In genomic region chr11:78015878-78016277, GRCh38 we compare ENCODE assay signal across 30 cellular contexts. TPM values are rescaled to one million over a fixed set of nuclear protein-coding genes. Genes with fewer than 3 reads are reported as not detected.
DNase-seq lines count a peak whose midpoint lies in the region; ATAC-seq, FAIRE-seq and TF ChIP-seq lines count a peak whose summit lies in the region.
"Had no signal": no experiment of that assay in that cellular context is flagged by ENCODE, and none has a peak within 500 bp of the region (broad histone marks: within the 10 kb centered on the region; RNA-seq: fewer than 3 reads in every experiment).

No MANE protein-coding gene starts in this region.

- ATAC-seq in HepG2, result no peak
- ATAC-seq in right lobe of liver, result no peak
- ATAC-seq in Panc1, result no peak
- ATAC-seq: GM12878 had no signal

- H3K4me1 ChIP-seq in HepG2 (ENCODE audit: insufficient read depth, low read length) (peaks cover 27% of the 10 kb centered on the region), right lobe of liver (no peaks in the 10 kb centered on the region), Panc1 (ENCODE audit: control insufficient read depth, insufficient read depth, low read length) (peaks cover 14% of the 10 kb centered on the region)
- H3K4me1 ChIP-seq: BE2C, BLaER1 had no signal

- no peak for TF ChIP-seq EP300 in HepG2 (IDR thresholded peaks at IDR 0.05; ENCODE audit: low read depth in 2 of 2, low read length in 2 of 2)
- no peak for TF ChIP-seq EP300 in HepG2 (CRISPR knock-in tag; IDR thresholded peaks at IDR 0.05; ENCODE audit: borderline replicate concordance)

- CTCF ChIA-PET in HepG2 (lab: Yijun Ruan, JAX; ENCODE audit: low intra/inter-chr PET ratio, low total read pairs) (no interaction called here), Panc1 (lab: Charles Lee) (no interaction called here)

- 100% methylated on average over 1 of the region's 1 CpG for WGBS in HepG2 (ENCODE audit: low lambda C conversion rate)
- WGBS in right lobe of liver (ENCODE audit: insufficient coverage, low coverage, low lambda C conversion rate, missing lambda C conversion rate), result 100% methylated on average over 1 of the region's 1 CpG
- WGBS in lower leg skin, 2 donors, result 90 to 95% methylated on average over 1 of the region's 1 CpG

- no peak overlapping the region for H3K4me2 ChIP-seq in HepG2 (ENCODE audit: low read depth, low read length)
- H3K4me2 ChIP-seq: BLaER1 had no signal

- no peak for DNase-seq in HepG2 (ENCODE audit: low spot score)
- DNase-seq in right lobe of liver, result no peak
- DNase-seq in Panc1 (ENCODE audit: low read depth, low spot score), result no peak
- no peak for DNase-seq in lower leg skin (ENCODE audit: low spot score in 2 of 2)
- no peak for DNase-seq in nucleus accumbens (lab: John Stamatoyannopoulos, UW)
- DNase-seq: ACHN; BE2C; C1 segment of cervical spinal cord; CD4-positive, alpha-beta memory T cell; CD4-positive, CD25-positive, alpha-beta regulatory T cell; CD8-positive, alpha-beta memory T cell; COR-L47; DMS 273 treated with DMSO at 0.1 percent for 48 hours; DMS153; DMS53; DMS79; DND-41; EL; GDM1 had no signal

- no peak overlapping the region for H3K9ac ChIP-seq in HepG2 (ENCODE audit: insufficient read depth, low read depth, low read length)
- H3K9ac ChIP-seq: BLaER1 had no signal

- H3K36me3 ChIP-seq in HepG2 (replicated peaks in 1 of 2; ENCODE audit: control insufficient read depth in 1 of 2, insufficient read depth in 2 of 2, low read length in 2 of 2), result peaks cover 2 to 11% of the 10 kb centered on the region in 2 experiments; a peak in 4 of 5 replicates
- H3K36me3 ChIP-seq in right lobe of liver, result peaks cover 0 to 13% (median 0%) of the 10 kb centered on the region in 4 donors
- no peaks in the 10 kb centered on the region for H3K36me3 ChIP-seq in Panc1 (ENCODE audit: control insufficient read depth, insufficient read depth, low read length)
- H3K36me3 ChIP-seq: BE2C, BLaER1 had no signal

- FAIRE-seq in HepG2 (lab: Jason Lieb, UNC), result no peak
- FAIRE-seq: GM12878, GM12892, GM18507 had no signal

- no peaks in the 10 kb centered on the region for H4K20me1 ChIP-seq in HepG2 (ENCODE audit: insufficient read depth, low read length)
- H4K20me1 ChIP-seq: BLaER1 had no signal

- H3K4me3 ChIP-seq in HepG2 (replicated peaks in 1 of 3; ENCODE audit: insufficient read depth in 1 of 3, low read depth in 2 of 3, low read length in 3 of 3) (no peak overlapping the region), right lobe of liver (no peak overlapping the region), Panc1 (ENCODE audit: low read depth in 2 of 2, low read length in 2 of 2) (no peak overlapping the region), lower leg skin (ENCODE audit: low read depth, poor library complexity, severe bottlenecking) (no peak overlapping the region)
- H3K4me3 ChIP-seq: BLaER1, GM12878 had no signal

- in situ Hi-C loops in HepG2 (cut with HindIII; ENCODE audit: extremely low pct_ligation_motif_present, low pct_unique_long_range_greater_than_20kb), result no loop called here
- in situ Hi-C loops in Panc1 (cut with HindIII; ENCODE audit: low pct_unique_long_range_greater_than_20kb, low sequenced_read_pairs), result no loop called here

- H3K9me3 ChIP-seq in HepG2 (ENCODE audit: low read length) (no peaks in the 10 kb centered on the region), right lobe of liver (no peaks in the 10 kb centered on the region), Panc1 (ENCODE audit: control insufficient read depth, insufficient read depth, low read depth, low read length) (no peaks in the 10 kb centered on the region)
- H3K9me3 ChIP-seq: BE2C, BLaER1 had no signal

- BruUV-seq in HepG2 (replicated peaks; lab: Mats Ljungman, UMichigan) (no TSS peak), Panc1 (replicated peaks; lab: Mats Ljungman, UMichigan) (TSS peak; percentile 76)

- TF ChIP-seq CTCF in HepG2 (CRISPR knock-in tag; IDR thresholded peaks at IDR 0.05) (no peak), right lobe of liver (IDR thresholded peaks at IDR 0.05) (no peak), Panc1 (IDR thresholded peaks at IDR 0.05) (no peak), lower leg skin (IDR thresholded peaks at IDR 0.05) (no peak)

- POLR2A ChIA-PET in HepG2 (lab: Yijun Ruan, JAX) (no interaction called here), Panc1 (lab: Charles Lee) (no interaction called here)

- H2AFZ ChIP-seq in HepG2 (ENCODE audit: low read length), result no peak overlapping the region

- H3K27ac ChIP-seq in HepG2 (ENCODE audit: extremely low read length, insufficient read depth, low read length), result no peak overlapping the region
- H3K27ac ChIP-seq in right lobe of liver, result no peak overlapping the region
- H3K27ac ChIP-seq in Panc1 (ENCODE audit: low read length), result no peak overlapping the region
- H3K27ac ChIP-seq: 22Rv1, BLaER1 had no signal

- no peak for TF ChIP-seq POLR2A in HepG2 (IDR thresholded peaks at IDR 0.05; ENCODE audit: insufficient read depth in 1 of 2, low read depth in 2 of 2, low read length in 2 of 2)
- no peak for TF ChIP-seq POLR2A in right lobe of liver (IDR thresholded peaks at IDR 0.05)
- TF ChIP-seq POLR2A in lower leg skin (IDR thresholded peaks at IDR 0.05), result no peak

- intact Hi-C loops in HepG2 (cut with micrococcal nuclease; ENCODE audit: unreplicated experiment), result no loop called here
- intact Hi-C loops in right lobe of liver (cut with DNase I), result no loop called here
- intact Hi-C loops in Panc1 (cut with micrococcal nuclease; ENCODE audit: unreplicated experiment), result no loop called here
- intact Hi-C loops in lower leg skin (cut with DNase I; ENCODE audit: low total_unique reads), result no loop called here

- H3K79me2 ChIP-seq in HepG2 (ENCODE audit: insufficient read depth, low read length), result no peaks in the 10 kb centered on the region

- H3K27me3 ChIP-seq in HepG2 (ENCODE audit: control insufficient read depth in 1 of 2, insufficient read depth in 2 of 2, low read length in 2 of 2) (no peaks in the 10 kb centered on the region), right lobe of liver (no peaks in the 10 kb centered on the region), Panc1 (ENCODE audit: control insufficient read depth, insufficient read depth, low read length) (no peaks in the 10 kb centered on the region)
- H3K27me3 ChIP-seq: BE2C, BLaER1 had no signal

- no peak for TF ChIP-seq RAD21 in HepG2 (CRISPR knock-in tag; IDR thresholded peaks at IDR 0.05)

RNA-seq across cellular contexts. Expression of gene KCTD14, which starts 7.2 kb away (rescaled TPM):
- 10.3 and 15.3 TPM in 2 replicates for total RNA-seq in HepG2 (2016; rRNA removed; fragmentation: Illumina TruSeq; extraction: Trizol)
- 2.4 and 3.4 TPM in 2 replicates for total RNA-seq in HepG2 (2016; cell fraction: cytosol; rRNA removed; fragmentation: Illumina TruSeq; extraction: Trizol; ENCODE audit: low read depth)
- total RNA-seq in HepG2 (2016; cell fraction: insoluble cytoplasmic fraction; rRNA removed; fragmentation: Illumina TruSeq; extraction: Trizol), result 9.9 and 15.5 TPM in 2 replicates
- 5.3 TPM in 2 replicates for total RNA-seq in HepG2 (2016; cell fraction: membrane; rRNA removed; fragmentation: Illumina TruSeq; extraction: Trizol)
- total RNA-seq in HepG2 (2016; cell fraction: nucleus; rRNA removed; fragmentation: Illumina TruSeq; extraction: Trizol), result 4.4 and 4.9 TPM in 2 replicates
- polyA plus RNA-seq in HepG2 (2011; rRNA removed), result 12.6 and 15.6 TPM in 2 replicates
- polyA plus RNA-seq in HepG2 (2011; cell fraction: cytosol; rRNA removed), result 13.0 and 14.4 TPM in 2 replicates
- polyA plus RNA-seq in HepG2 (2011; cell fraction: nucleus; rRNA removed), result 3.1 and 4.4 TPM in 2 replicates
- polyA plus RNA-seq in HepG2 (2012), result 11.1 and 12.1 TPM in 2 replicates
- 2.7 and 2.8 TPM in 2 replicates for polyA plus RNA-seq in HepG2 (2016; cell fraction: cytosol; fragmentation: Illumina TruSeq; extraction: Trizol; ENCODE audit: low read depth)
- 25.7 and 26.4 TPM in 2 replicates for polyA plus RNA-seq in HepG2 (2016; cell fraction: insoluble cytoplasmic fraction; fragmentation: Illumina TruSeq; extraction: Trizol; ENCODE audit: low read depth)
- 5.3 and 5.6 TPM in 2 replicates for polyA plus RNA-seq in HepG2 (2016; cell fraction: membrane; fragmentation: Illumina TruSeq; extraction: Trizol; ENCODE audit: low read depth)
- polyA plus RNA-seq in HepG2 (2016; cell fraction: nucleus; fragmentation: Illumina TruSeq; extraction: Trizol; ENCODE audit: insufficient read depth, low read depth), result 6.9 and 9.0 TPM in 2 replicates
- 0.12 and 17.7 TPM in 2 replicates for polyA minus RNA-seq in HepG2 (2011; rRNA and poly(A)+ RNA removed; ENCODE audit: low replicate concordance)
- polyA minus RNA-seq in HepG2 (2011; cell fraction: cytosol; rRNA and poly(A)+ RNA removed), result 7.1 and 7.4 TPM in 2 replicates
- polyA minus RNA-seq in HepG2 (2011; cell fraction: nucleus; rRNA and poly(A)+ RNA removed), result 2.3 and 5.1 TPM in 2 replicates
- total RNA-seq in right lobe of liver, result 10 to 100 TPM in 1 of 6 experiments, 1 to 10 TPM in 5; 4.8 to 12.1 (median 6.3) TPM
- 19.3 TPM for total RNA-seq in Panc1 (2021; ENCODE audit: unreplicated experiment)
- polyA plus RNA-seq in Panc1 (2012; ENCODE audit: insufficient read length), result 21.7 TPM
- total RNA-seq in lower leg skin, result 1 to 10 TPM in 3 of 4 donors, under 1 TPM in 1; 0.19 to 5.3 (median 3.3) TPM
- total RNA-seq: CD4-positive, CD25-positive, alpha-beta regulatory T cell had no signal
- polyA plus RNA-seq: CD4-positive, alpha-beta memory T cell had no signal

RNA-seq across cellular contexts. Expression of gene INTS4, which starts 21.4 kb away (rescaled TPM):
- 29.6 and 37.3 TPM in 2 replicates for total RNA-seq in HepG2 (2016; rRNA removed; fragmentation: Illumina TruSeq; extraction: Trizol)
- total RNA-seq in HepG2 (2016; cell fraction: cytosol; rRNA removed; fragmentation: Illumina TruSeq; extraction: Trizol; ENCODE audit: low read depth), result 12.4 and 14.5 TPM in 2 replicates
- total RNA-seq in HepG2 (2016; cell fraction: insoluble cytoplasmic fraction; rRNA removed; fragmentation: Illumina TruSeq; extraction: Trizol), result 28.8 and 36.9 TPM in 2 replicates
- 13.1 and 13.5 TPM in 2 replicates for total RNA-seq in HepG2 (2016; cell fraction: membrane; rRNA removed; fragmentation: Illumina TruSeq; extraction: Trizol)
- total RNA-seq in HepG2 (2016; cell fraction: nucleus; rRNA removed; fragmentation: Illumina TruSeq; extraction: Trizol), result 65.1 and 74.2 TPM in 2 replicates
- 44.8 and 59.2 TPM in 2 replicates for polyA plus RNA-seq in HepG2 (2011; rRNA removed)
- polyA plus RNA-seq in HepG2 (2011; cell fraction: cytosol; rRNA removed), result 16.4 and 18.0 TPM in 2 replicates
- 207 and 223 TPM in 2 replicates for polyA plus RNA-seq in HepG2 (2011; cell fraction: nucleus; rRNA removed)
- 30.9 and 34.6 TPM in 2 replicates for polyA plus RNA-seq in HepG2 (2012)
- 3.4 and 4.4 TPM in 2 replicates for polyA plus RNA-seq in HepG2 (2016; cell fraction: cytosol; fragmentation: Illumina TruSeq; extraction: Trizol; ENCODE audit: low read depth)
- polyA plus RNA-seq in HepG2 (2016; cell fraction: insoluble cytoplasmic fraction; fragmentation: Illumina TruSeq; extraction: Trizol; ENCODE audit: low read depth), result 22.6 and 23.3 TPM in 2 replicates
- polyA plus RNA-seq in HepG2 (2016; cell fraction: membrane; fragmentation: Illumina TruSeq; extraction: Trizol; ENCODE audit: low read depth), result 6.8 and 9.1 TPM in 2 replicates
- 89.0 and 91.6 TPM in 2 replicates for polyA plus RNA-seq in HepG2 (2016; cell fraction: nucleus; fragmentation: Illumina TruSeq; extraction: Trizol; ENCODE audit: insufficient read depth, low read depth)
- polyA minus RNA-seq in HepG2 (2011; rRNA and poly(A)+ RNA removed; ENCODE audit: low replicate concordance), result 45.8 and 61.7 TPM in 2 replicates
- 11.3 and 15.3 TPM in 2 replicates for polyA minus RNA-seq in HepG2 (2011; cell fraction: cytosol; rRNA and poly(A)+ RNA removed)
- 176 and 212 TPM in 2 replicates for polyA minus RNA-seq in HepG2 (2011; cell fraction: nucleus; rRNA and poly(A)+ RNA removed)
- 10 to 100 TPM in 5 of 6 experiments, 1 to 10 TPM in 1; 8.3 to 19.0 (median 14.7) TPM for total RNA-seq in right lobe of liver
- 48.2 TPM for total RNA-seq in Panc1 (2021; ENCODE audit: unreplicated experiment)
- polyA plus RNA-seq in Panc1 (2012; ENCODE audit: insufficient read length), result 25.5 TPM
- 10 to 100 TPM; 14.7 to 24.8 (median 18.3) TPM for total RNA-seq in lower leg skin

RNA-seq across cellular contexts. Expression of gene THRSP, which starts 47.8 kb away (rescaled TPM):
- total RNA-seq in HepG2 (2016; rRNA removed; fragmentation: Illumina TruSeq; extraction: Trizol) (0.13 TPM in 1 of 2 replicates, not detected in the other), right lobe of liver (10 to 100 TPM in 4 of 6 experiments, 1 to 10 TPM in 2; 3.0 to 92.0 (median 40.1) TPM), Panc1 (2021; ENCODE audit: unreplicated experiment) (not detected), lower leg skin (100 to 1,000 TPM in 1 of 4 donors, 10 to 100 TPM in 2, under 1 TPM in 1; 0.30 to 115 (median 39.2) TPM)
- total RNA-seq in HepG2 (2016; cell fraction: cytosol; rRNA removed; fragmentation: Illumina TruSeq; extraction: Trizol; ENCODE audit: low read depth), result not detected in 2 replicates
- total RNA-seq in HepG2 (2016; cell fraction: insoluble cytoplasmic fraction; rRNA removed; fragmentation: Illumina TruSeq; extraction: Trizol), result not detected in 2 replicates
- not detected in 2 replicates for total RNA-seq in HepG2 (2016; cell fraction: membrane; rRNA removed; fragmentation: Illumina TruSeq; extraction: Trizol)
- 0.34 TPM in 1 of 2 replicates, not detected in the other for total RNA-seq in HepG2 (2016; cell fraction: nucleus; rRNA removed; fragmentation: Illumina TruSeq; extraction: Trizol)
- 0.48 and 0.58 TPM in 2 replicates for polyA plus RNA-seq in HepG2 (2011; rRNA removed)
- 0.35 and 0.43 TPM in 2 replicates for polyA plus RNA-seq in HepG2 (2011; cell fraction: cytosol; rRNA removed)
- polyA plus RNA-seq in HepG2 (2011; cell fraction: nucleus; rRNA removed), result 0.61 and 0.71 TPM in 2 replicates
- polyA plus RNA-seq in HepG2 (2012), result 0.13 and 0.20 TPM in 2 replicates
- not detected in 2 replicates for polyA plus RNA-seq in HepG2 (2016; cell fraction: cytosol; fragmentation: Illumina TruSeq; extraction: Trizol; ENCODE audit: low read depth)
- not detected in 2 replicates for polyA plus RNA-seq in HepG2 (2016; cell fraction: insoluble cytoplasmic fraction; fragmentation: Illumina TruSeq; extraction: Trizol; ENCODE audit: low read depth)
- polyA plus RNA-seq in HepG2 (2016; cell fraction: membrane; fragmentation: Illumina TruSeq; extraction: Trizol; ENCODE audit: low read depth), result not detected in 2 replicates
- polyA plus RNA-seq in HepG2 (2016; cell fraction: nucleus; fragmentation: Illumina TruSeq; extraction: Trizol; ENCODE audit: insufficient read depth, low read depth), result 0.41 TPM in 1 of 2 replicates, not detected in the other
- polyA minus RNA-seq in HepG2 (2011; rRNA and poly(A)+ RNA removed; ENCODE audit: low replicate concordance), result 0.86 TPM in 1 of 2 replicates, not detected in the other
- polyA minus RNA-seq in HepG2 (2011; cell fraction: cytosol; rRNA and poly(A)+ RNA removed), result not detected in 2 replicates
- polyA minus RNA-seq in HepG2 (2011; cell fraction: nucleus; rRNA and poly(A)+ RNA removed), result 0.64 TPM in 1 of 2 replicates, not detected in the other
- not detected for polyA plus RNA-seq in Panc1 (2012; ENCODE audit: insufficient read length)
- total RNA-seq: A172; A673; CD4-positive, alpha-beta memory T cell; CD4-positive, CD25-positive, alpha-beta regulatory T cell; CD8-positive, alpha-beta memory T cell; Daoy; G401; GM12878 had no signal
- polyA plus RNA-seq: AG04450; CD14-positive monocyte; CD8-positive, alpha-beta memory T cell had no signal
